2 cellular contexts compared by ENCODE assay signal in genomic region chr2:16204791-16205620, GRCh38.
TF ChIP-seq lines count a peak whose summit lies in the region.

No MANE protein-coding gene starts in this region.

TF ChIP-seq in GM23338, 12 proteins besides CTCF, POLR2A, EP300 and RAD21:
- no peak for TF ChIP-seq STAT1 (IDR thresholded peaks at IDR 0.05; ENCODE audit: unreplicated experiment)
- TF ChIP-seq ZNF114 (CRISPR knock-in tag; IDR thresholded peaks at IDR 0.05), result no peak
- TF ChIP-seq REST (IDR thresholded peaks at IDR 0.05; ENCODE audit: unreplicated experiment), result no peak
- no peak for TF ChIP-seq EZH2phosphoT487 (IDR thresholded peaks at IDR 0.05; ENCODE audit: unreplicated experiment)
- TF ChIP-seq ZNF331 (CRISPR knock-in tag; IDR thresholded peaks at IDR 0.05; ENCODE audit: low read depth), result no peak
- no peak for TF ChIP-seq ETS1 (IDR thresholded peaks at IDR 0.05)
- no peak for TF ChIP-seq JUNB (IDR thresholded peaks at IDR 0.05; ENCODE audit: unreplicated experiment)
- TF ChIP-seq NANOG (IDR thresholded peaks at IDR 0.05; ENCODE audit: borderline replicate concordance), result no peak
- no peak for TF ChIP-seq POLR2AphosphoS5 (IDR thresholded peaks at IDR 0.05; ENCODE audit: low read depth)
- no peak for TF ChIP-seq CREB1 (CRISPR knock-in tag; IDR thresholded peaks at IDR 0.05; ENCODE audit: low read depth)
- no peak for TF ChIP-seq EZH2 (IDR thresholded peaks at IDR 0.05; ENCODE audit: low read depth, unreplicated experiment)
- no peak for TF ChIP-seq ZNF462 (CRISPR knock-in tag; IDR thresholded peaks at IDR 0.05)
TF ChIP-seq in GM23338: peak in this region for 0.

TF ChIP-seq in H1, 55 proteins besides CTCF, POLR2A, EP300 and RAD21:
- TF ChIP-seq TCF12 (IDR thresholded peaks at IDR 0.05; ENCODE audit: low read depth, low read length) (no peak), E2F6 (IDR thresholded peaks at IDR 0.05) (no peak), NRF1 (IDR thresholded peaks at IDR 0.05; ENCODE audit: low read depth, low read length) (no peak), CTBP2 (IDR thresholded peaks at IDR 0.05; ENCODE audit: borderline replicate concordance, insufficient read depth, insufficient read length, low read length) (no peak), ASH2L (IDR thresholded peaks at IDR 0.05; ENCODE audit: low read length) (no peak), USF2 (IDR thresholded peaks at IDR 0.05; ENCODE audit: low read length) (no peak), SIRT6 (IDR thresholded peaks at IDR 0.05; ENCODE audit: low read length) (no peak)
